ENCODE assay signal across 14 cellular contexts in the genomic region with DNA sequence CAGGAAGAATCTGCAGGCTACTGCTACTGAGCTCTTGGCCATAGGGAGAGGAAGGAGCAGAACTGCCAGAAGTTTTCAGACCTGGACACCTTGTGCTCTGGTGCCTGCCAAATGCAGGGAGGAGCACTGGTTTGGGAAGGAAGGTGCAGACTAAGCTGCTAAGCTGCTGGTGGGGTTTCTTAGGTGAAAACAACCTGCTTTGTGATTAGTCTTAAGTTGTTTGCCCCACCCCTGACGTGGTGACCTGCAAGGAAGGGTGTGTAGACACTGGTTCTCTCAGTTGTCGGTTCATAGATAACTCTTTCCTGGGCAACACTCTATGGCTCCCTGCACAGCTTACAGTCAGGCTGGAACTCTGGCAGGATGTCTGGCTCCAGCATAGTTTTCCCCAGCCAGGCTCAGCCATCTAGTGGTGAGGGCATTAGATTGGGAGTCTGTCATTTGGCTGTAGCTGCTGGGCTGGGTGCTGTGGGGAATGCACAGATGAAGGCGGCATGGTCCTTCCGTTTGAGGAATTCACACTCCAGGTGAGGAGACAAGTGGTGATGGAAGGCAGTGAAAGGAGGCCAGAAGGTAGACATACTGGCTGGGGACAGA. TPM values are rescaled to one million over a fixed set of nuclear protein-coding genes. Genes with fewer than 3 reads are reported as not detected.
DNase-seq lines count a peak whose midpoint lies in the region; ATAC-seq, FAIRE-seq and TF ChIP-seq lines count a peak whose summit lies in the region.
"Had no signal": no experiment of that assay in that cellular context is flagged by ENCODE, and none has a peak within 500 bp of the region (broad histone marks: within the 10 kb centered on the region; RNA-seq: fewer than 3 reads in every experiment).

No MANE protein-coding gene starts in this region.

- DNase-seq in BE2C (peak; percentile 24), HT1080 (ENCODE audit: low read depth) (peak; percentile 28), bronchial epithelial cell (ENCODE audit: low read depth) (no peak), left colon (no peak), ecto neural progenitor cell (ENCODE audit: low spot score) (no peak), activated T-cell treated with anti-CD3 and anti-CD28 coated beads for 4 hours (no peak)
- no peak for DNase-seq in stimulated activated CD4-positive, alpha-beta T cell treated with anti-CD3 and anti-CD28 coated beads, Interleukin-4, amount 100 ng/mL, for 24 hours
- DNase-seq: activated T-cell treated with anti-CD3 and anti-CD28 coated beads, Interleukin-2, amount 50 U/mL, for 24 hours; CD4-positive, alpha-beta memory T cell; effector CD8-positive, alpha-beta T cell; MV-4-11; NCI-H446 treated with DMSO at 0.1 percent for 48 hours; substantia nigra had no signal

- H3K9me3 ChIP-seq in BE2C, result no peaks in the 10 kb centered on the region

- intact Hi-C loops in left colon (cut with DNase I, micrococcal nuclease), result loop anchor here in 1 of 2 donors (5.0 kb wide), 1 partner anchor 37 kb away; no protein-coding TSS in a partner anchor

- peaks cover 68% of the 10 kb centered on the region for H3K27me3 ChIP-seq in BE2C
- H3K27me3 ChIP-seq in bronchial epithelial cell (ENCODE audit: control insufficient read depth, insufficient read depth, low read length), result no peaks in the 10 kb centered on the region

- FAIRE-seq in bronchial epithelial cell (lab: Jason Lieb, UNC), result peak; percentile 43

- H3K4me3 ChIP-seq in BE2C (ENCODE audit: low read depth, low read length) (no peak overlapping the region), bronchial epithelial cell (ENCODE audit: low read depth, low read length) (no peak overlapping the region)

- ATAC-seq in left colon (peak; percentile 37), GM18511 (IDR thresholded peaks at IDR 0.05; ENCODE audit: unreplicated experiment) (no peak)

- no peaks in the 10 kb centered on the region for H3K4me1 ChIP-seq in BE2C

- H3K36me3 ChIP-seq in BE2C, result no peaks in the 10 kb centered on the region
- H3K36me3 ChIP-seq in bronchial epithelial cell (ENCODE audit: control insufficient read depth, insufficient read depth, low read length), result no peaks in the 10 kb centered on the region

- TF ChIP-seq CTCF in BE2C (IDR thresholded peaks at IDR 0.05; ENCODE audit: low read depth, low read length) (peak; percentile 35), bronchial epithelial cell (IDR thresholded peaks at IDR 0.05; ENCODE audit: insufficient read depth, low read length, severe bottlenecking) (peak; percentile 47)

RNA-seq across cellular contexts. Expression of gene S100A10, which starts 10.3 kb away (rescaled TPM):
- not detected for polyA plus RNA-seq in BE2C (2012; ENCODE audit: insufficient read depth, insufficient read length, low read depth)
- total RNA-seq in HT1080 (2014; rRNA removed; shearing (Covaris generic)), result 218 and 367 TPM in 2 replicates
- 334 and 366 TPM in 2 replicates for polyA plus RNA-seq in HT1080 (2015; cell fraction: cytosol; rRNA removed)
- polyA plus RNA-seq in HT1080 (2015; cell fraction: nucleus; rRNA removed), result 96.3 and 105 TPM in 2 replicates
- 120 and 212 TPM in 2 replicates for total RNA-seq in bronchial epithelial cell
- total RNA-seq in left colon, result 1,000 to 10,000 TPM; 1,029 to 1,322 TPM

RNA-seq across cellular contexts. Expression of gene S100A11, which starts 32.9 kb away (rescaled TPM):
- polyA plus RNA-seq in BE2C (2012; ENCODE audit: insufficient read depth, insufficient read length, low read depth), result 165 TPM
- 301 and 528 TPM in 2 replicates for total RNA-seq in HT1080 (2014; rRNA removed; shearing (Covaris generic))
- 1,129 and 1,169 TPM in 2 replicates for polyA plus RNA-seq in HT1080 (2015; cell fraction: cytosol; rRNA removed)
- 272 and 345 TPM in 2 replicates for polyA plus RNA-seq in HT1080 (2015; cell fraction: nucleus; rRNA removed)
- 58.7 and 151 TPM in 2 replicates for total RNA-seq in bronchial epithelial cell
- 100 to 1,000 TPM; 115 to 178 TPM for total RNA-seq in left colon

Comparison
In these comparisons a context has a peak if more than half of its experiments do, and no peak if none do; other contexts are left out.
1. DNase-seq: peak in BE2C (single experiment) and HT1080 (single experiment); none in bronchial epithelial cell (single experiment), left colon (0 of 2), stimulated activated CD4-positive, alpha-beta T cell treated with anti-CD3 and anti-CD28 coated beads, Interleukin-4, amount 100 ng/mL, for 24 hours (single experiment), ecto neural progenitor cell (single experiment) and activated T-cell treated with anti-CD3 and anti-CD28 coated beads for 4 hours (single experiment).